In genomic region chr5:90529939-90530677, GRCh38 we compare ENCODE assay signal across 8 cellular contexts. TPM values are rescaled to one million over a fixed set of nuclear protein-coding genes. Genes with fewer than 3 reads are reported as not detected.
DNase-seq lines count a peak whose midpoint lies in the region; ATAC-seq and TF ChIP-seq lines count a peak whose summit lies in the region.

No MANE protein-coding gene starts in this region.

- peaks cover 18% of the 10 kb centered on the region for H3K4me1 ChIP-seq in mammary epithelial cell (ENCODE audit: insufficient read depth, low read length)
- H3K4me1 ChIP-seq in spleen = peaks cover 6 to 54% (median 37%) of the 10 kb centered on the region in 6 donors

- no peak for TF ChIP-seq POLR2A in spleen (IDR thresholded peaks at IDR 0.05)

- DNase-seq in NCI-H2081 (lab: John Stamatoyannopoulos, UW) (peak; percentile 62 to 74), NCI-H2081 treated with DMSO at 0.1 percent for 48 hours (lab: John Stamatoyannopoulos, UW) (no peak), NAMALWA (ENCODE audit: low spot score) (peak; percentile 85), T-cell (peak in 2 of 34 experiments; percentile 57 to 63), mammary epithelial cell (peak; percentile 74), inferior parietal cortex (ENCODE audit: extremely low spot score) (peak; percentile 88), spleen (no peak)

- ATAC-seq in HG02588 (IDR thresholded peaks at IDR 0.05; ENCODE audit: unreplicated experiment) (peak; percentile 43), T-cell (replicated peaks in 1 of 4) (peak; percentile 56 to 61 (median 58))

- H3K4me3 Mint-ChIP-seq in T-cell = peak overlapping the region; percentile 95 to 100 (median 99)

- peak overlapping the region; percentile 97 to 98 for H3K27ac Mint-ChIP-seq in T-cell

- CTCF ChIA-PET in T-cell (lab: Charles Lee) = interaction anchor here (0.7 to 1.7 kb wide), 10 partner anchors 31 to 1801 kb away, joined by 3 to 12 read pairs (median 4); partner anchors contain the start of genes CETN3 (in 1 of the 2), MBLAC2 (in 1 of the 2) and POLR3G (in 1 of the 2)
- CTCF ChIA-PET in mammary epithelial cell (lab: Charles Lee; ENCODE audit: low non-redundant PET) = interaction anchor here (0.7 kb wide), 1 partner anchor 963 kb away, joined by 3 read pairs; no protein-coding TSS in a partner anchor

- H3K36me3 ChIP-seq in mammary epithelial cell (ENCODE audit: insufficient read depth, low read length) = no peaks in the 10 kb centered on the region
- peaks cover 0 to 9% (median under 1%) of the 10 kb centered on the region in 6 donors for H3K36me3 ChIP-seq in spleen

- H3K9ac ChIP-seq in mammary epithelial cell (ENCODE audit: insufficient read depth, low read length) = peak overlapping the region; percentile 27

- peaks cover 9% of the 10 kb centered on the region for H3K36me3 Mint-ChIP-seq in T-cell

- H3K4me2 ChIP-seq in mammary epithelial cell (ENCODE audit: insufficient read depth, low read depth, low read length) = peak overlapping the region; percentile 87

- TF ChIP-seq CTCF in mammary epithelial cell (conservative IDR thresholded peaks at IDR 0.05 in 1 of 2, IDR thresholded peaks at IDR 0.05 in 1 of 2; ENCODE audit: extremely low read depth in 1 of 2, insufficient read depth in 1 of 2, low read depth in 1 of 2, low read length in 2 of 2) = peak; percentile 72 to 79
- peak; percentile 31 to 71 (median 63) for TF ChIP-seq CTCF in spleen (IDR thresholded peaks at IDR 0.05 in 8 of 11, conservative IDR thresholded peaks at IDR 0.05 in 3 of 11)

- peak overlapping the region; percentile 79 to 98 (median 98) for H3K4me3 ChIP-seq in mammary epithelial cell (replicated peaks in 1 of 3; ENCODE audit: insufficient read depth in 1 of 3, low read depth in 2 of 3, low read length in 3 of 3)
- peak overlapping the region; percentile 50 to 97 (median 84) for H3K4me3 ChIP-seq in spleen

- dilution Hi-C loops in mammary epithelial cell (cut with HindIII; ENCODE audit: low sequenced_read_pairs) = no loop called here

- peak overlapping the region; percentile 100 for H2AFZ ChIP-seq in mammary epithelial cell (ENCODE audit: low read depth, low read length)

- H3K9me3 ChIP-seq in mammary epithelial cell (replicated peaks; ENCODE audit: insufficient read depth, low read length) (no peaks in the 10 kb centered on the region), spleen (no peaks in the 10 kb centered on the region)

- H3K27me3 ChIP-seq in mammary epithelial cell (ENCODE audit: insufficient read depth, low read length) (peaks cover 3% of the 10 kb centered on the region), spleen (replicated peaks in 1 of 7) (peaks cover 0 to 17% (median 6%) of the 10 kb centered on the region in 7 donors)

- intact Hi-C loops in mammary epithelial cell (cut with micrococcal nuclease) = loop anchor here (1.0 to 10.0 kb wide), 3 partner anchors 56 to 125 kb away; partner anchors contain the start of genes CETN3, MBLAC2 and POLR3G
- intact Hi-C loops in spleen (cut with DNase I; ENCODE audit: low total_unique reads) = loop anchor here (10.0 kb wide), 1 partner anchor 115 kb away; no protein-coding TSS in a partner anchor

- peaks cover 29 to 36% (median 31%) of the 10 kb centered on the region in 3 donors for H3K4me1 Mint-ChIP-seq in T-cell

- POLR2A ChIA-PET in T-cell (lab: Charles Lee) = interaction anchor here (0.7 to 1.7 kb wide), 4 partner anchors 54 to 853 kb away, joined by 3 to 12 read pairs (median 3); partner anchors contain the start of genes ARRDC3 (in 1 of the 2), CETN3 (in 1 of the 2), MBLAC2 (in 1 of the 2) and POLR3G (in 1 of the 2)

- H3K27ac ChIP-seq in mammary epithelial cell (ENCODE audit: insufficient read depth, low read depth, low read length) = peak overlapping the region; percentile 63
- peak overlapping the region; percentile 53 to 97 (median 94) for H3K27ac ChIP-seq in spleen

- no peaks in the 10 kb centered on the region for H4K20me1 ChIP-seq in mammary epithelial cell (ENCODE audit: insufficient read depth, low read length)

- no TSS peak for BruUV-seq in mammary epithelial cell (replicated peaks; lab: Mats Ljungman, UMichigan)

- peaks cover 43% of the 10 kb centered on the region for H3K79me2 ChIP-seq in mammary epithelial cell (ENCODE audit: insufficient read depth, low read length)

- in situ Hi-C loops in mammary epithelial cell (cut with MboI; ENCODE audit: low sequenced_read_pairs in 2 of 2) = loop anchor here (10.0 to 25.0 kb wide), 2 partner anchors 93 to 95 kb away; no protein-coding TSS in a partner anchor

- H3K27me3 Mint-ChIP-seq in T-cell = peaks cover 18 to 23% of the 10 kb centered on the region in 2 donors

- WGBS in mammary epithelial cell (ENCODE audit: low coverage, missing lambda C conversion rate) = 1% methylated on average over 9 of the region's 13 CpGs
- WGBS in spleen, 5 donors = 8 to 12% (median 11%) methylated on average over 13 of the region's 13 CpGs

- H3K9me3 Mint-ChIP-seq in T-cell = no peaks in the 10 kb centered on the region

RNA-seq across cellular contexts. Expression of gene LYSMD3, which starts 0.7 kb away (rescaled TPM):
- total RNA-seq in T-cell (10 to 100 TPM; 18.4 to 28.9 (median 21.5) TPM), mammary epithelial cell (10 to 100 TPM; 16.8 to 18.7 TPM), spleen (10 to 100 TPM; 15.5 to 27.4 (median 21.3) TPM)
- polyA plus RNA-seq in mammary epithelial cell (8.1 TPM), spleen (1 to 10 TPM; 5.1 to 7.3 (median 5.7) TPM)
- 1.3 TPM for polyA minus RNA-seq in mammary epithelial cell

RNA-seq across cellular contexts. Expression of gene ADGRV1, which starts 28.5 kb away (rescaled TPM):
- 1 to 10 TPM in 3 of 5 donors, under 1 TPM in 1, not detected in 1; 0.68 to 1.6 (median 1.2) TPM for total RNA-seq in T-cell
- under 1 TPM; 0.07 to 0.50 TPM for total RNA-seq in mammary epithelial cell
- polyA plus RNA-seq in mammary epithelial cell = 0.02 TPM
- polyA minus RNA-seq in mammary epithelial cell = not detected
- under 1 TPM in 5 of 7 donors, not detected in 2; 0.20 to 0.69 (median 0.44) TPM for total RNA-seq in spleen
- under 1 TPM in 2 of 3 donors, not detected in 1; 0.08 to 0.09 TPM for polyA plus RNA-seq in spleen

RNA-seq across cellular contexts. Expression of gene POLR3G, which starts 55.4 kb away (rescaled TPM):
- total RNA-seq in T-cell (1 to 10 TPM in 3 of 5 donors, under 1 TPM in 2; 0.84 to 2.3 (median 1.6) TPM), mammary epithelial cell (1 to 10 TPM; 6.5 to 9.9 TPM), spleen (1 to 10 TPM; 1.4 to 4.3 (median 2.5) TPM)
- polyA plus RNA-seq in mammary epithelial cell (14.4 TPM), spleen (1 to 10 TPM in 2 of 3 donors, under 1 TPM in 1; 0.93 to 2.3 (median 1.5) TPM)
- 29.3 TPM for polyA minus RNA-seq in mammary epithelial cell

RNA-seq across cellular contexts. Expression of gene MBLAC2, which starts 55.5 kb away (rescaled TPM):
- total RNA-seq in T-cell = 10 to 100 TPM in 2 of 5 donors, 1 to 10 TPM in 3; 6.0 to 13.0 (median 9.8) TPM
- 1 to 10 TPM; 7.8 to 8.0 TPM for total RNA-seq in mammary epithelial cell
- 2.3 TPM for polyA plus RNA-seq in mammary epithelial cell
- 1.8 TPM for polyA minus RNA-seq in mammary epithelial cell
- 10 to 100 TPM in 1 of 7 donors, 1 to 10 TPM in 6; 4.8 to 11.8 (median 7.8) TPM for total RNA-seq in spleen
- 1 to 10 TPM; 2.2 to 3.4 (median 3.4) TPM for polyA plus RNA-seq in spleen

Comparison
In these comparisons a context has a peak if more than half of its experiments do, and no peak if none do; other contexts are left out.
1. DNase-seq: peak in NCI-H2081 (2 of 2), NAMALWA (single experiment), mammary epithelial cell (single experiment) and inferior parietal cortex (single experiment); none in NCI-H2081 treated with DMSO at 0.1 percent for 48 hours (single experiment) and spleen (single experiment).